In the genomic region with DNA sequence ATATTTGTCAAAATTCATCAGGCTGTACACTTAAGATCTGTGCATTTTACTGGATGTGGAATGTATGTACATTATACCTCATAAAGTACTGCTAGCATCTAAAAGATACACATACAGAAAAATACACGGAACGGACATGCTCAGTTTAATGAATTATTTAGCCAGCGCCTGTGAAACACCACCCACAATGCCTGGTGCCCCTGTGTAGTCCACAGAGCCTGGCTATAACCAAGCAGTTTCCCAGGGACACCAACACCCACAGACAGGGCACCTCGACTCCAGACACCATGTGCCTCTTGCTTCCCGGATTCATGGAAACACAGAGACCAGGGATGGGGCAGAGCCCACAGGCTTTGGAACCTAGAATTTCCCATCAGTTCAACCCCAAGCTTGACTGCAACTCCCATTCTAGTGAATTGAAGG, we compare ENCODE assay signal across 9 cellular contexts. TPM values are rescaled to one million over a fixed set of nuclear protein-coding genes. Genes with fewer than 3 reads are reported as not detected.
A peak's percentile ranks its signal among the peaks of the same experiment; 100 is the strongest.
DNase-seq lines count a peak whose midpoint lies in the region; ATAC-seq and TF ChIP-seq lines count a peak whose summit lies in the region.
"Had no signal": no experiment of that assay in that cellular context is flagged by ENCODE, and none has a peak within 500 bp of the region (broad histone marks: within the 10 kb centered on the region; RNA-seq: fewer than 3 reads in every experiment).

No MANE protein-coding gene starts in this region.

- H3K36me3 ChIP-seq in adipocyte (ENCODE audit: control insufficient read depth, insufficient read depth, low read length, severe bottlenecking) = no peaks in the 10 kb centered on the region
- H3K36me3 ChIP-seq in MG63 = no peaks in the 10 kb centered on the region

- H3K36me3 Mint-ChIP-seq in nephron progenitor cell (ENCODE audit: low read depth) = no peaks in the 10 kb centered on the region

- H3K9me3 Mint-ChIP-seq in nephron progenitor cell = no peaks in the 10 kb centered on the region

- DNase-seq in GDM1 (lab: John Stamatoyannopoulos, UW) = peak; percentile 63
- peak; percentile 31 for DNase-seq in adipocyte (ENCODE audit: low read depth)
- DNase-seq in nephron progenitor cell = no peak
- DNase-seq in MG63 = no peak
- DNase-seq in kidney tubule cell (ENCODE audit: low spot score) = no peak
- no peak for DNase-seq in NCI-H2029 (lab: John Stamatoyannopoulos, UW)

- peak overlapping the region; percentile 83 for H3K27ac Mint-ChIP-seq in nephron progenitor cell

- H3K4me3 Mint-ChIP-seq in nephron progenitor cell = peak overlapping the region; percentile 41

- peaks cover 78% of the 10 kb centered on the region for H3K4me1 Mint-ChIP-seq in nephron progenitor cell

- H3K27me3 ChIP-seq in adipocyte (replicated peaks; ENCODE audit: control insufficient read depth, insufficient read depth, low read length) (peaks cover 13% of the 10 kb centered on the region), MG63 (no peaks in the 10 kb centered on the region)

- H3K9me3 ChIP-seq in adipocyte (ENCODE audit: control insufficient read depth, low read length) (no peaks in the 10 kb centered on the region), MG63 (no peaks in the 10 kb centered on the region)

- ATAC-seq in HG02759 (IDR thresholded peaks at IDR 0.05; ENCODE audit: unreplicated experiment) = peak; percentile 27
- no peak for ATAC-seq in GM21360 (IDR thresholded peaks at IDR 0.05; ENCODE audit: unreplicated experiment)
- ATAC-seq: HCT116 had no signal

- peak overlapping the region; percentile 2 for H3K9ac ChIP-seq in adipocyte (ENCODE audit: low read length)

- peak overlapping the region; percentile 42 for H3K4me3 ChIP-seq in adipocyte (ENCODE audit: low read length)
- H3K4me3 ChIP-seq in MG63 = no peak overlapping the region

- no peaks in the 10 kb centered on the region for H3K27me3 Mint-ChIP-seq in nephron progenitor cell (ENCODE audit: low read depth, poor library complexity)

- TF ChIP-seq CTCF in nephron progenitor cell (IDR thresholded peaks at IDR 0.05) = no peak

- H3K4me1 ChIP-seq in adipocyte (ENCODE audit: control insufficient read depth, insufficient read depth, low read length) = peaks cover 33% of the 10 kb centered on the region

RNA-seq across cellular contexts. Expression of gene ARMC12, which starts 17.4 kb away (rescaled TPM):
- total RNA-seq in MG63 (2014; rRNA removed; shearing (Covaris generic); ENCODE audit: low replicate concordance) = not detected in 2 replicates

RNA-seq across cellular contexts. Expression of gene FKBP5, which starts 30.7 kb away (rescaled TPM):
- 9.4 and 10.3 TPM in 2 replicates for total RNA-seq in MG63 (2014; rRNA removed; shearing (Covaris generic); ENCODE audit: low replicate concordance)

RNA-seq across cellular contexts. Expression of gene CLPSL2, which starts 57.0 kb away (rescaled TPM):
- total RNA-seq in MG63 (2014; rRNA removed; shearing (Covaris generic); ENCODE audit: low replicate concordance) = not detected in 2 replicates

Comparison
In these comparisons a context has a peak if more than half of its experiments do, and no peak if none do; other contexts are left out.
1. DNase-seq: peak in GDM1 (single experiment) and adipocyte (single experiment); none in nephron progenitor cell (single experiment), MG63 (single experiment), kidney tubule cell (single experiment) and NCI-H2029 (single experiment).